ENCODE assay signal across 6 cellular contexts in the genomic region with DNA sequence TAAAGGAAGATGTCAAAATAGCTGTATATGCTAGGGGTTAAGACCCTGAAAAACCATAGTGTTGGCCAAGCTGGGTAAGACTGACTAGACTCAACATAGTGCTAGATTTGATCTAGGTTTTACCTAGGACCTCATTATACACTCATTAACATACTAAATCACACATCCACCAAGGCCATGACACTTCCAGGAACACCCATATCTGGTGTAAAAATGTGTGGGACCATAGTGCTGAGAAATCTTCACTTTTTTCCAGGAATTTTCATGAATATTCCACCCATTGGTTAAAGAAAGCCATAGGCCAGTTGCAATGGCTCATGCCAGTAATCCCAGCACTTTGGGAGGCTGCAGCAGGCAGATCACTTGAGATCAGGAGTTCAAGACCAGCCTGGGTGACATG.
"Had no signal": no experiment of that assay in that cellular context is flagged by ENCODE, and none has a peak within 500 bp of the region (broad histone marks: within the 10 kb centered on the region; RNA-seq: fewer than 3 reads in every experiment).

No MANE protein-coding gene starts in this region.

- H3K27ac ChIP-seq: HL-60 had no signal

- DNase-seq: IMR-90, KBM-7, KG1 had no signal

- FAIRE-seq: HepG2, HTR-8/SVneo had no signal

- ATAC-seq: HepG2 had no signal
